Comparison of ENCODE assay signal across 8 cellular contexts in genomic region chr18:2979871-2980606, GRCh38. TPM values are rescaled to one million over a fixed set of nuclear protein-coding genes. Genes with fewer than 3 reads are reported as not detected.
DNase-seq lines count a peak whose midpoint lies in the region; TF ChIP-seq lines count a peak whose summit lies in the region.

No MANE protein-coding gene starts in this region.

- TF ChIP-seq CTCF in VCaP (conservative IDR thresholded peaks at IDR 0.05), result no peak
- TF ChIP-seq CTCF in type B pancreatic cell (conservative IDR thresholded peaks at IDR 0.05), result no peak

- no peak for DNase-seq in activated naive CD4-positive, alpha-beta T cell treated with anti-CD3 and anti-CD28 coated beads, Interleukin-2, amount 50 U/mL, for 16 hours
- no peak for DNase-seq in type B pancreatic cell (ENCODE audit: extremely low spot score, unreplicated experiment)
- DNase-seq in islet precursor cell, result no peak
- DNase-seq in AG08395 (ENCODE audit: low spot score), result no peak
- DNase-seq in substantia nigra (lab: John Stamatoyannopoulos, UW), result no peak

- H3K27me3 Mint-ChIP-seq in activated naive CD4-positive, alpha-beta T cell treated with anti-CD3 and anti-CD28 coated beads, Interleukin-2, amount 50 U/mL, for 24 hours, result no peaks in the 10 kb centered on the region
- H3K27me3 Mint-ChIP-seq in type B pancreatic cell, result no peaks in the 10 kb centered on the region

- no peaks in the 10 kb centered on the region for H3K9me3 Mint-ChIP-seq in activated naive CD4-positive, alpha-beta T cell treated with anti-CD3 and anti-CD28 coated beads, Interleukin-2, amount 50 U/mL, for 24 hours
- H3K9me3 Mint-ChIP-seq in type B pancreatic cell, result peaks cover 4% of the 10 kb centered on the region

- peaks cover 8% of the 10 kb centered on the region for H3K36me3 Mint-ChIP-seq in activated naive CD4-positive, alpha-beta T cell treated with anti-CD3 and anti-CD28 coated beads, Interleukin-2, amount 50 U/mL, for 24 hours
- H3K36me3 Mint-ChIP-seq in type B pancreatic cell, result peaks cover 3% of the 10 kb centered on the region

- peak overlapping the region; percentile 93 for H3K27ac Mint-ChIP-seq in activated naive CD4-positive, alpha-beta T cell treated with anti-CD3 and anti-CD28 coated beads, Interleukin-2, amount 50 U/mL, for 24 hours
- peak overlapping the region; percentile 62 for H3K27ac Mint-ChIP-seq in type B pancreatic cell

- peak overlapping the region; percentile 80 for H3K4me3 Mint-ChIP-seq in activated naive CD4-positive, alpha-beta T cell treated with anti-CD3 and anti-CD28 coated beads, Interleukin-2, amount 50 U/mL, for 24 hours
- H3K4me3 Mint-ChIP-seq in type B pancreatic cell, result no peak overlapping the region

- H3K27me3 ChIP-seq in layer of hippocampus (ENCODE audit: control insufficient read depth, insufficient read depth, low read length), result no peaks in the 10 kb centered on the region

- H3K27ac ChIP-seq in VCaP, result peak overlapping the region; percentile 30; the same call in 1 of the 2 replicates
- H3K27ac ChIP-seq in layer of hippocampus (ENCODE audit: low read depth, low read length), result peak overlapping the region; percentile 41
- H3K27ac ChIP-seq in substantia nigra (ENCODE audit: low read depth, low read length, poor library complexity, severe bottlenecking), result no peak overlapping the region

- H3K4me1 Mint-ChIP-seq in activated naive CD4-positive, alpha-beta T cell treated with anti-CD3 and anti-CD28 coated beads, Interleukin-2, amount 50 U/mL, for 24 hours, result peaks cover 91% of the 10 kb centered on the region
- peaks cover 48% of the 10 kb centered on the region for H3K4me1 Mint-ChIP-seq in type B pancreatic cell (ENCODE audit: unreplicated experiment)

RNA-seq across cellular contexts. Expression of gene LPIN2, which starts 32.9 kb away (rescaled TPM):
- 17.8 and 26.8 TPM in 2 replicates for total RNA-seq in type B pancreatic cell (ENCODE audit: low replicate concordance)
